In genomic region chr16:56672761-56673536, GRCh38 we compare ENCODE assay signal across 1 cellular context.
TF ChIP-seq lines count a peak whose summit lies in the region.

No MANE protein-coding gene starts in this region.

TF ChIP-seq in HepG2, 621 proteins besides CTCF, POLR2A, EP300 and RAD21:
- TF ChIP-seq CEBPB (IDR thresholded peaks at IDR 0.05; ENCODE audit: borderline replicate concordance, low read depth, low read length), result peak; percentile 82
- no peak for TF ChIP-seq ZNF550 (CRISPR knock-in tag; IDR thresholded peaks at IDR 0.05; ENCODE audit: borderline replicate concordance)
TF ChIP-seq in HepG2: peak in this region for 1.
